ENCODE assay signal across 9 cellular contexts in the genomic region with DNA sequence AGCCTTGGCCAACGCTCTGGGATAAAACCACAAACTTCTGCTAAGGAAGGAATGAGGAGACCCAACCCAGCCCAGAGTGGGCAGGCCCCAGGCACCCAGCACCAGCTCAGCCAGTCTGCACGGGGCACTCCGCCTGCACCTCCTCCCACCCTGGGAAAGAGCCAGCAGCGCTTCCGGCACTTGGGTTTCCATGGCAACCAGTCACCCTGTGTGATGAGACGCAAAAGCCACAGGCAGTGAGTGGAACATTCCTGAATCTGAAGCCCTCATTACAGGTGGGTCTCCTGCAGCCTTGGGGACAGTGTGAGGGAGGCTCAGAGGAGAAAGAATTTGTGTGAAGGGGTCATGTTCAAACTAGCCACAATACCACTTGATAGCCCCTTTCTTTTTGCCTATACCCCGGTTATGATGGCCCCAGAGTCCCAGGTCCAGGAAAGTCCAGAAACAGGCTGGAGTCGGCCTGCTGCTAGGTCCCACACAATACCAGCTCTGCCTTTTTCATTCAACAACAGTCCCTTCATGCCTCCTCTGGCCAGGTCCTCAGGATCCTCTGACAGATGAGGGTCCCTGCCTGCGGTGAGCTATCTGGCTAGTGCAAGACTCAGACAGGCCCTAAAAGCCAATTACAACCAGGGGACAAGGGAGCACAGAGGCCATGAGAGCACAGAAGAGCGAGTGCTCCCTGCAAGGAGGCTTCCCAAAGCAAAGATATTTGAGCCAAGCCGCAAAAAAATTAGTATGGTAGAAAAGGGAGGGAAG.
DNase-seq lines count a peak whose midpoint lies in the region; ATAC-seq and TF ChIP-seq lines count a peak whose summit lies in the region.
"Had no signal": no experiment of that assay in that cellular context is flagged by ENCODE, and none has a peak within 500 bp of the region (broad histone marks: within the 10 kb centered on the region; RNA-seq: fewer than 3 reads in every experiment).

No MANE protein-coding gene starts in this region.

- H3K4me3 Mint-ChIP-seq in activated CD8-positive, alpha-beta memory T cell treated with anti-CD3 and anti-CD28 coated beads, Interleukin-2, amount 10 ng/mL, durations not matched to agents 7 days and 5 days, result peak overlapping the region; percentile 34

- DNase-seq in DMS153 (lab: John Stamatoyannopoulos, UW) (peak; percentile 61), mucosa of descending colon (peak; percentile 68 to 89 (median 69)), GM03348 (ENCODE audit: low spot score) (no peak)
- peak; percentile 48 for DNase-seq in NK-92 treated with Interleukin-12 subunit alpha and Interleukin-12 subunit beta, amount 100 ng/mL, for 24 hours (lab: John Stamatoyannopoulos, UW)
- peak; percentile 94 for DNase-seq in activated CD8-positive, alpha-beta memory T cell treated with anti-CD3 and anti-CD28 coated beads, Interleukin-2, amount 10 ng/mL, durations not matched to agents 7 days and 5 days
- peak; percentile 83 for DNase-seq in effector CD4-positive, alpha-beta T cell
- peak; percentile 85 to 87 for DNase-seq in stimulated activated CD8-positive, alpha-beta memory T cell treated with anti-CD3 and anti-CD28 coated beads, Interleukin-7, amount 100 ng/mL, for 4 hours (ENCODE audit: low read depth in 2 of 2)

- H3K9me3 Mint-ChIP-seq in activated CD8-positive, alpha-beta memory T cell treated with anti-CD3 and anti-CD28 coated beads, Interleukin-2, amount 10 ng/mL, durations not matched to agents 7 days and 5 days (ENCODE audit: low read depth), result no peaks in the 10 kb centered on the region

- H3K27me3 Mint-ChIP-seq in activated CD8-positive, alpha-beta memory T cell treated with anti-CD3 and anti-CD28 coated beads, Interleukin-2, amount 10 ng/mL, durations not matched to agents 7 days and 5 days, result peaks cover 17% of the 10 kb centered on the region

- intact Hi-C loops in mucosa of descending colon (cut with DNase I, micrococcal nuclease), result no loop called here

- peaks cover 40% of the 10 kb centered on the region for H3K4me1 Mint-ChIP-seq in activated CD8-positive, alpha-beta memory T cell treated with anti-CD3 and anti-CD28 coated beads, Interleukin-2, amount 10 ng/mL, durations not matched to agents 7 days and 5 days

- no peaks in the 10 kb centered on the region for H3K36me3 ChIP-seq in mucosa of descending colon (ENCODE audit: low read depth)
- H3K36me3 ChIP-seq: thoracic aorta had no signal

- H3K36me3 Mint-ChIP-seq in activated CD8-positive, alpha-beta memory T cell treated with anti-CD3 and anti-CD28 coated beads, Interleukin-2, amount 10 ng/mL, durations not matched to agents 7 days and 5 days, result no peaks in the 10 kb centered on the region

- CTCF ChIA-PET in activated CD8-positive, alpha-beta memory T cell treated with anti-CD3 and anti-CD28 coated beads, Interleukin-2, amount 10 ng/mL, durations not matched to agents 7 days and 5 days (lab: Charles Lee), result interaction anchor here (1.4 to 5.0 kb wide), 7 partner anchors 10 to 62 kb away, joined by 3 to 74 read pairs (median 7); no protein-coding TSS in a partner anchor

- peaks cover 9% of the 10 kb centered on the region for H3K4me1 ChIP-seq in mucosa of descending colon (ENCODE audit: low read depth)

- no peak for TF ChIP-seq CTCF in mucosa of descending colon (IDR thresholded peaks at IDR 0.05)

- no peaks in the 10 kb centered on the region for H3K9me3 ChIP-seq in mucosa of descending colon
- H3K9me3 ChIP-seq: thoracic aorta had no signal

- peak; percentile 44 for ATAC-seq in HG03066 (IDR thresholded peaks at IDR 0.05; ENCODE audit: low read depth, unreplicated experiment)
- ATAC-seq in activated CD8-positive, alpha-beta memory T cell treated with anti-CD3 and anti-CD28 coated beads, Interleukin-2, amount 10 ng/mL, durations not matched to agents 7 days and 5 days, result peak; percentile 55
- ATAC-seq in mucosa of descending colon, result peak; percentile 58

- peak overlapping the region; percentile 85 for H3K27ac Mint-ChIP-seq in activated CD8-positive, alpha-beta memory T cell treated with anti-CD3 and anti-CD28 coated beads, Interleukin-2, amount 10 ng/mL, durations not matched to agents 7 days and 5 days

- no peak overlapping the region for H3K4me3 ChIP-seq in mucosa of descending colon
- H3K4me3 ChIP-seq: thoracic aorta had no signal
